Comparison of ENCODE assay signal across 8 cellular contexts in genomic region chr11:69642549-69642912, GRCh38. TPM values are rescaled to one million over a fixed set of nuclear protein-coding genes. Genes with fewer than 3 reads are reported as not detected.
A peak's percentile ranks its signal among the peaks of the same experiment; 100 is the strongest.
DNase-seq lines count a peak whose midpoint lies in the region; ATAC-seq and TF ChIP-seq lines count a peak whose summit lies in the region.

No MANE protein-coding gene starts in this region.

- H3K4me1 ChIP-seq in stomach = peaks cover 64 to 78% (median 76%) of the 10 kb centered on the region in 4 donors

- no peak overlapping the region for H3K27ac Mint-ChIP-seq in MCF 10A (ENCODE audit: low read depth, unreplicated experiment)

- no peak for TF ChIP-seq EP300 in stomach (IDR thresholded peaks at IDR 0.05)

- H3K27ac ChIP-seq in RWPE1 = peak overlapping the region; percentile 87
- H3K27ac ChIP-seq in stomach = peak overlapping the region; percentile 84 to 92 (median 87)

- DNase-seq in GM12864 (ENCODE audit: low read depth) (no peak), RWPE1 (ENCODE audit: low spot score) (no peak), MCF 10A (ENCODE audit: unreplicated experiment) (peak; percentile 21), lower leg skin (ENCODE audit: low spot score in 2 of 2) (no peak), stomach (peak; percentile 52), NCI-H446 (lab: John Stamatoyannopoulos, UW) (no peak), iPS-NIHi7 (ENCODE audit: extremely low spot score) (no peak)

- H3K4me3 ChIP-seq in GM12864 (ENCODE audit: low read depth, low read length) (peak overlapping the region; percentile 55), lower leg skin (ENCODE audit: low read depth, poor library complexity, severe bottlenecking) (peak overlapping the region; percentile 75), stomach (peak overlapping the region; percentile 73 to 89 (median 87))

- BruUV-seq in MCF 10A (replicated peaks; lab: Mats Ljungman, UMichigan) = no TSS peak

- POLR2A ChIA-PET in RWPE1 (lab: Yijun Ruan, JAX; ENCODE audit: low non-redundant PET) (no interaction called here), MCF 10A (lab: Yijun Ruan, JAX) (interaction anchor here (0.6 to 3.6 kb wide), 10 partner anchors 32 to 739 kb away, joined by 3 to 32 read pairs (median 7); partner anchors contain the start of genes IGHMBP2, LTO1 and MRPL21)

- H3K4me1 Mint-ChIP-seq in MCF 10A (ENCODE audit: insufficient read depth, unreplicated experiment) = peaks cover 8% of the 10 kb centered on the region

- TF ChIP-seq CTCF in GM12864 (IDR thresholded peaks at IDR 0.05; ENCODE audit: low read depth, low read length, missing control alignments) (no peak), RWPE1 (conservative IDR thresholded peaks at IDR 0.05; ENCODE audit: low read depth) (no peak), MCF 10A (IDR thresholded peaks at IDR 0.05; ENCODE audit: unreplicated experiment) (no peak), lower leg skin (IDR thresholded peaks at IDR 0.05) (no peak), stomach (IDR thresholded peaks at IDR 0.05) (no peak)

- H3K27me3 Mint-ChIP-seq in MCF 10A (ENCODE audit: insufficient read depth, unreplicated experiment) = no peaks in the 10 kb centered on the region

- no peaks in the 10 kb centered on the region for H3K9me3 Mint-ChIP-seq in MCF 10A (ENCODE audit: unreplicated experiment)

- intact Hi-C loops in MCF 10A (cut with micrococcal nuclease) = loop anchor here (2.0 to 5.0 kb wide), 2 partner anchors 28 to 1385 kb away; no protein-coding TSS in a partner anchor
- intact Hi-C loops in lower leg skin (cut with DNase I; ENCODE audit: low total_unique reads) = no loop called here
- intact Hi-C loops in stomach (cut with DNase I; ENCODE audit: low total_unique reads) = loop anchor here (10.0 kb wide), 1 partner anchor 358 kb away; no protein-coding TSS in a partner anchor

- H3K4me3 Mint-ChIP-seq in MCF 10A (ENCODE audit: unreplicated experiment) = peak overlapping the region; percentile 98

- H3K36me3 Mint-ChIP-seq in MCF 10A (ENCODE audit: insufficient read depth, unreplicated experiment) = peaks cover 41% of the 10 kb centered on the region

- TF ChIP-seq POLR2A in lower leg skin (IDR thresholded peaks at IDR 0.05) (no peak), stomach (IDR thresholded peaks at IDR 0.05) (no peak)

- no peak for ATAC-seq in HG02840 (IDR thresholded peaks at IDR 0.05; ENCODE audit: low FRiP score, unreplicated experiment)

- no peaks in the 10 kb centered on the region for H3K9me3 ChIP-seq in stomach

- CTCF ChIA-PET in RWPE1 (lab: Yijun Ruan, JAX) = interaction anchor here (0.6 to 5.1 kb wide), 7 partner anchors 19 to 554 kb away, joined by 3 to 69 read pairs (median 3); partner anchors contain the start of gene LTO1
- CTCF ChIA-PET in MCF 10A (lab: Yijun Ruan, JAX) = interaction anchor here (0.6 to 4.4 kb wide), 19 partner anchors 13 to 1183 kb away, joined by 3 to 87 read pairs (median 5); no protein-coding TSS in a partner anchor

- 0 to 1% methylated on average over 31 to 32 of the region's 40 CpGs for WGBS in lower leg skin, 2 donors
- 0 to 2% (median 1%) methylated on average over 22 to 40 of the region's 40 CpGs for WGBS in stomach, 5 donors

- peaks cover 0 to 30% (median 16%) of the 10 kb centered on the region in 4 donors for H3K36me3 ChIP-seq in stomach

- H3K27me3 ChIP-seq in stomach = peaks cover 0 to 84% (median 42%) of the 10 kb centered on the region in 3 donors

RNA-seq across cellular contexts. Expression of gene CCND1, which starts 1.6 kb away (rescaled TPM):
- total RNA-seq in MCF 10A (2022) = 96.6 and 106 TPM in 2 replicates
- total RNA-seq in lower leg skin = 100 to 1,000 TPM; 194 to 370 (median 229) TPM
- total RNA-seq in stomach = 100 to 1,000 TPM in 3 of 5 donors, 10 to 100 TPM in 2; 24.1 to 293 (median 141) TPM
- 10 to 100 TPM; 17.6 to 44.6 (median 33.7) TPM for polyA plus RNA-seq in stomach

RNA-seq across cellular contexts. Expression of gene LTO1, which starts 32.6 kb away (rescaled TPM):
- 31.5 and 34.2 TPM in 2 replicates for total RNA-seq in MCF 10A (2022)
- 10 to 100 TPM; 15.2 to 69.2 (median 27.2) TPM for total RNA-seq in lower leg skin
- 100 to 1,000 TPM in 1 of 5 donors, 10 to 100 TPM in 3, 1 to 10 TPM in 1; 2.3 to 107 (median 37.6) TPM for total RNA-seq in stomach
- polyA plus RNA-seq in stomach = 10 to 100 TPM; 14.2 to 23.1 (median 22.6) TPM

Comparison
In these comparisons a context has a peak if more than half of its experiments do, and no peak if none do; other contexts are left out.
1. DNase-seq: peak in MCF 10A (single experiment) and stomach (single experiment); none in GM12864 (single experiment), RWPE1 (single experiment), lower leg skin (0 of 2), NCI-H446 (0 of 2) and iPS-NIHi7 (single experiment).
2. Peak in every context shown above with its lines, with median percentiles within 50 percentile points of each other: H3K4me3 ChIP-seq.